ENCODE assay signal across 8 cellular contexts in genomic region chr1:183580281-183580682, GRCh38. TPM values are rescaled to one million over a fixed set of nuclear protein-coding genes. Genes with fewer than 3 reads are reported as not detected.
DNase-seq lines count a peak whose midpoint lies in the region; ATAC-seq and TF ChIP-seq lines count a peak whose summit lies in the region.

No MANE protein-coding gene starts in this region.

- H2BK120ac ChIP-seq in mesenchymal stem cell (ENCODE audit: low read depth, low read length): no peak overlapping the region

- no peak for ATAC-seq in HG02970 (IDR thresholded peaks at IDR 0.05; ENCODE audit: low FRiP score, unreplicated experiment)
- ATAC-seq in GM21515 (IDR thresholded peaks at IDR 0.05; ENCODE audit: unreplicated experiment): no peak

- no peaks in the 10 kb centered on the region for H3K79me1 ChIP-seq in mesenchymal stem cell (replicated peaks; ENCODE audit: low read length, poor library complexity, severe bottlenecking)

- DNase-seq in DMS 273 (lab: John Stamatoyannopoulos, UW; ENCODE audit: unreplicated experiment) (peak; percentile 81), H7 (peak; percentile 87), NCI-H460 (ENCODE audit: extremely low read depth, low read depth) (peak; percentile 38), ascending aorta (ENCODE audit: low spot score in 2 of 2) (peak; percentile 27 to 65), mesenchymal stem cell (peak; percentile 24)
- no peak for DNase-seq in CD8-positive, alpha-beta memory T cell

- H4K8ac ChIP-seq in mesenchymal stem cell (ENCODE audit: low read length): no peak overlapping the region

- H2BK15ac ChIP-seq in mesenchymal stem cell (ENCODE audit: low read depth, poor library complexity, severe bottlenecking): no peak overlapping the region

- no peak overlapping the region for H2AK5ac ChIP-seq in mesenchymal stem cell (ENCODE audit: low read length, severe bottlenecking)

- H3K4me3 Mint-ChIP-seq in CD8-positive, alpha-beta memory T cell: peak overlapping the region in 3 of 7 donors; percentile 9 to 33 (median 32)

- no peaks in the 10 kb centered on the region for H3K36me3 Mint-ChIP-seq in CD8-positive, alpha-beta memory T cell

- H3K4me1 ChIP-seq in ascending aorta (peaks cover 18 to 29% of the 10 kb centered on the region in 2 donors), mesenchymal stem cell (ENCODE audit: control insufficient read depth, insufficient read depth, low read depth, low read length) (no peaks in the 10 kb centered on the region)
- H3K4me1 ChIP-seq in CD8-positive, alpha-beta memory T cell (ENCODE audit: insufficient read depth, low read length): peaks cover 8% of the 10 kb centered on the region

- no peak overlapping the region for H4K91ac ChIP-seq in mesenchymal stem cell (ENCODE audit: low read length)

- H3K18ac ChIP-seq in mesenchymal stem cell (ENCODE audit: low read depth in 1 of 2, low read length in 2 of 2): no peak overlapping the region

- no peak overlapping the region for H3K9ac ChIP-seq in mesenchymal stem cell (ENCODE audit: low read length)

- H3K36me3 ChIP-seq in H7 (replicated peaks; ENCODE audit: control insufficient read depth, insufficient read depth, low read length): no peaks in the 10 kb centered on the region
- H3K36me3 ChIP-seq in ascending aorta: no peaks in the 10 kb centered on the region
- no peaks in the 10 kb centered on the region for H3K36me3 ChIP-seq in mesenchymal stem cell (ENCODE audit: control insufficient read depth in 1 of 2, insufficient read depth in 2 of 2, low read depth in 1 of 2, low read length in 2 of 2)
- no peaks in the 10 kb centered on the region for H3K36me3 ChIP-seq in CD8-positive, alpha-beta memory T cell (ENCODE audit: insufficient read depth, low read length)

- TF ChIP-seq CTCF in ascending aorta (IDR thresholded peaks at IDR 0.05): no peak

- peak overlapping the region; percentile 33 for H2AFZ ChIP-seq in mesenchymal stem cell (ENCODE audit: low read depth, low read length)

- intact Hi-C loops in ascending aorta (cut with DNase I): loop anchor here (2.0 to 5.0 kb wide), 2 partner anchors 37 to 42 kb away; no protein-coding TSS in a partner anchor

- no peak overlapping the region for H3K4me2 ChIP-seq in mesenchymal stem cell (ENCODE audit: low read length, poor library complexity, severe bottlenecking)

- H3K4me3 ChIP-seq in H7 (ENCODE audit: insufficient read depth, low read depth, low read length) (no peak overlapping the region), ascending aorta (no peak overlapping the region), mesenchymal stem cell (ENCODE audit: insufficient read depth in 1 of 2, low read depth in 1 of 2, low read length in 2 of 2) (no peak overlapping the region)
- H3K4me3 ChIP-seq in CD8-positive, alpha-beta memory T cell (ENCODE audit: low read length): no peak overlapping the region

- no peaks in the 10 kb centered on the region for H3K9me3 Mint-ChIP-seq in CD8-positive, alpha-beta memory T cell

- H3K4me1 Mint-ChIP-seq in CD8-positive, alpha-beta memory T cell: peaks cover 0 to 4% (median 3%) of the 10 kb centered on the region in 3 donors

- no peak overlapping the region for H3K4ac ChIP-seq in mesenchymal stem cell (ENCODE audit: low read depth in 1 of 2, low read length in 2 of 2)

- H3K27ac Mint-ChIP-seq in CD8-positive, alpha-beta memory T cell: peak overlapping the region in 2 of 8 donors; percentile 21 to 38

- H3K27ac ChIP-seq in ascending aorta (peak overlapping the region in 1 of 2 donors; percentile 14), mesenchymal stem cell (ENCODE audit: low read length, poor library complexity, severe bottlenecking) (no peak overlapping the region)
- no peak overlapping the region for H3K27ac ChIP-seq in CD8-positive, alpha-beta memory T cell (ENCODE audit: low read depth, low read length)

- H3K27me3 ChIP-seq in H7 (ENCODE audit: control insufficient read depth, insufficient read depth, low read length): no peaks in the 10 kb centered on the region
- H3K27me3 ChIP-seq in ascending aorta: no peaks in the 10 kb centered on the region
- peaks cover 0 to 14% of the 10 kb centered on the region in 2 experiments for H3K27me3 ChIP-seq in mesenchymal stem cell (ENCODE audit: control insufficient read depth in 1 of 2, insufficient read depth in 1 of 2, low read length in 2 of 2)
- no peaks in the 10 kb centered on the region for H3K27me3 ChIP-seq in CD8-positive, alpha-beta memory T cell (ENCODE audit: insufficient read depth, low read length, poor library complexity, severe bottlenecking)

- no peak overlapping the region for H3K14ac ChIP-seq in mesenchymal stem cell (ENCODE audit: low read length in 2 of 2)

- POLR2A ChIA-PET in CD8-positive, alpha-beta memory T cell (lab: Charles Lee): no interaction called here

- H2BK5ac ChIP-seq in mesenchymal stem cell (ENCODE audit: low read depth, low read length, poor library complexity, severe bottlenecking): no peak overlapping the region

- peaks cover 0 to 2% of the 10 kb centered on the region in 2 donors for H3K27me3 Mint-ChIP-seq in CD8-positive, alpha-beta memory T cell

- H3K9me3 ChIP-seq in ascending aorta (no peaks in the 10 kb centered on the region), mesenchymal stem cell (ENCODE audit: control insufficient read depth, low read length) (no peaks in the 10 kb centered on the region)
- no peaks in the 10 kb centered on the region for H3K9me3 ChIP-seq in CD8-positive, alpha-beta memory T cell (ENCODE audit: low read length)

- CTCF ChIA-PET in CD8-positive, alpha-beta memory T cell (lab: Charles Lee): interaction anchor here (1.3 kb wide), 1 partner anchor 10 kb away, joined by 3 read pairs; no protein-coding TSS in a partner anchor

- no peak overlapping the region for H3K23ac ChIP-seq in mesenchymal stem cell (ENCODE audit: low read length in 2 of 2)

- H2BK12ac ChIP-seq in mesenchymal stem cell (ENCODE audit: low read length in 2 of 2): no peak overlapping the region

- 46% methylated on average over 8 of the region's 8 CpGs for WGBS in mesenchymal stem cell

RNA-seq across cellular contexts. Expression of gene NCF2, which starts 10.0 kb away (rescaled TPM):
- 0.14 TPM in 1 of 2 replicates, not detected in the other for total RNA-seq in H7 (2014; rRNA removed; shearing (Covaris generic))
- total RNA-seq in NCI-H460 (2014; rRNA removed; shearing (Covaris generic)): 0.17 and 0.29 TPM in 2 replicates
- polyA plus RNA-seq in NCI-H460 (2014; cell fraction: nucleus; rRNA removed): 3.0 TPM in 1 of 2 replicates, not detected in the other
- total RNA-seq in ascending aorta: 9.8 TPM
- polyA plus RNA-seq in mesenchymal stem cell (2013, experiment 1 of 2): 0.08 TPM
- polyA plus RNA-seq in mesenchymal stem cell (2013, experiment 2 of 2): 0.04 TPM
- total RNA-seq in CD8-positive, alpha-beta memory T cell: 1 to 10 TPM; 3.6 to 4.6 TPM
- 0.30 TPM for polyA plus RNA-seq in CD8-positive, alpha-beta memory T cell

RNA-seq across cellular contexts. Expression of gene ARPC5, which starts 55.3 kb away (rescaled TPM):
- 104 and 133 TPM in 2 replicates for total RNA-seq in H7 (2014; rRNA removed; shearing (Covaris generic))
- 132 and 156 TPM in 2 replicates for total RNA-seq in NCI-H460 (2014; rRNA removed; shearing (Covaris generic))
- 104 and 105 TPM in 2 replicates for polyA plus RNA-seq in NCI-H460 (2014; cell fraction: nucleus; rRNA removed)
- total RNA-seq in ascending aorta: 48.3 TPM
- polyA plus RNA-seq in mesenchymal stem cell (2013, experiment 1 of 2): 136 TPM
- 141 TPM for polyA plus RNA-seq in mesenchymal stem cell (2013, experiment 2 of 2)
- total RNA-seq in CD8-positive, alpha-beta memory T cell: 100 to 1,000 TPM; 142 to 146 TPM
- 414 TPM for polyA plus RNA-seq in CD8-positive, alpha-beta memory T cell

Comparison
In these comparisons a context has a peak if more than half of its experiments do, and no peak if none do; other contexts are left out.
1. DNase-seq: peak in DMS 273 (single experiment), H7 (single experiment), NCI-H460 (single experiment), ascending aorta (2 of 2) and mesenchymal stem cell (single experiment); none in CD8-positive, alpha-beta memory T cell (0 of 5).